ENCODE assay signal across 29 cellular contexts in the genomic region with DNA sequence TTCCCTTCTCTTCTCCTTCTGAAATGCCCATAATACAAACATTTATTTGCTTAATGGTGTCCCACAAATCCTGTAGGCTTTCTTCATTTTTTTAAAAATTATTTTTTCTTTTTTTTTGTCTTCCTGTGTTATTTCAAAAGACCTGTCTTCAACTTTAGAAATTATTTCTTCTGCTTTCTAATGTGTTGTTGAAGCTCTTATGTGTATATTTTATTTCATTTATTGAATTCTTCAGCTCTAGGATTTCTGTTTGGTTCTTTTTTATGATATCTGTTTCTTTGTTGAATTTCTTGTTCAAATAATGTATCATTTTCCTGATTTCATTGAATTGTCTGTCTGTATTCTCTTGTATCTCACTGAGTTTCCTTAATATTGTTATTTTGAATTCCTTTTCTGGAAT.
"Had no signal": no experiment of that assay in that cellular context is flagged by ENCODE, and none has a peak within 500 bp of the region (broad histone marks: within the 10 kb centered on the region; RNA-seq: fewer than 3 reads in every experiment).

No MANE protein-coding gene starts in this region.

- FAIRE-seq: islet of Langerhans, kidney, pancreas had no signal

- DNase-seq: hypothalamus; immature natural killer cell; kidney; left colon; left lung; lower lobe of right lung; mammary epithelial cell; mesenchymal stem cell; naive thymus-derived CD8-positive, alpha-beta T cell; nucleus accumbens; pancreas; posterior cingulate gyrus; retina; right lobe of liver; stimulated activated CD4-positive, alpha-beta T cell treated with anti-CD3 and anti-CD28 coated beads, Interleukin-1b, Interleukin-23, amount 100 ng/mL, for 48 hours; stimulated activated CD4-positive, alpha-beta T cell treated with anti-CD3 and anti-CD28 coated beads, Interleukin-2, amount 100 ng/mL, for 48 hours; stimulated activated CD4-positive, alpha-beta T cell treated with anti-CD3 and anti-CD28 coated beads, Interleukin-4, amount 100 ng/mL, for 4 hours; stimulated activated CD8-positive, alpha-beta memory T cell treated with anti-CD3 and anti-CD28 coated beads, Interleukin-4, amount 100 ng/mL, for 48 hours; stimulated activated naive CD8-positive, alpha-beta T cell treated with anti-CD3 and anti-CD28 coated beads, Interleukin-15, Interleukin-2, amounts not matched to agents 100 U/mL and 50 U/mL, for 24 hours; stomach; testis; thyroid gland; transverse colon; upper lobe of left lung had no signal

- H3K4me2 ChIP-seq: smooth muscle cell had no signal

- H3K27ac ChIP-seq: left lung, lower lobe of right lung, pancreas, prostate gland, right lobe of liver, stomach, testis, thyroid gland, transverse colon, upper lobe of left lung, vagina had no signal

- H3K27me3 ChIP-seq: left lung, pancreas, right lobe of liver, stomach, testis, thyroid gland, transverse colon, upper lobe of left lung, vagina had no signal

- H3K9me3 ChIP-seq: prostate gland, testis, thyroid gland had no signal

- H3K36me3 ChIP-seq: prostate gland had no signal

- H3K4me1 ChIP-seq: left lung, lower lobe of right lung, pancreas, prostate gland, right lobe of liver, testis, thyroid gland, transverse colon, upper lobe of left lung, vagina had no signal

- ATAC-seq: left colon; left lung; lower lobe of right lung; naive thymus-derived CD8-positive, alpha-beta T cell; pancreas; right lobe of liver; stimulated activated memory B cell treated with anti-CD40 and anti-IgM and Interleukin-4, amounts not matched to agents 10 μg/mL and 1 μg/mL and 100 μg/mL, for 72 hours; stimulated activated naive CD8-positive, alpha-beta T cell treated with anti-CD3 and anti-CD28 coated beads, Interleukin-15, Interleukin-2, amounts not matched to agents 100 U/mL and 50 U/mL, for 24 hours had no signal

- H3K4me3 ChIP-seq: left lung, lower lobe of right lung, pancreas, prostate gland, right lobe of liver, smooth muscle cell, stomach, testis, thyroid gland, transverse colon, upper lobe of left lung, vagina had no signal
